ENCODE assay signal across 20 cellular contexts in the genomic region with DNA sequence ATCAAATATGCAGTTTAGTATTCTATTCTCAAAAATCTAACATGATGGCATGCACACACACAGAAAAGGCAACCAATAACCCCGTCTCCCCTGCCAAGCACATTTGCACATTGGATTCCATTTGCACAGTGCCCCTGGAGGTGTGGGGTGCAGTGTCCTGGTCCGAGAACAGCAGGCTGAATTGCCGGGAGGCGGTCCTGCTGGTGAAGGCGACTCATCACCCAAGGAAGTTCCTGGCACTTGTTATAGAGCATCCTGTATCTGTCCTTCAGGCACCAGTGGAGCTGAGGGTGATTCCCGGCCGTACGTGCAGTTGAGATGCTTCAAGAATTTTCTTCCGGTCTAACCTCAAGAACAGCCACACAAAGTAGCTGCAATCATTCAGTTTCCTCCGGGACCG.
DNase-seq lines count a peak whose midpoint lies in the region; ATAC-seq lines count a peak whose summit lies in the region.
"Had no signal": no experiment of that assay in that cellular context is flagged by ENCODE, and none has a peak within 500 bp of the region (broad histone marks: within the 10 kb centered on the region; RNA-seq: fewer than 3 reads in every experiment).

No MANE protein-coding gene starts in this region.

- no peaks in the 10 kb centered on the region for H3K27me3 ChIP-seq in H7 (ENCODE audit: control insufficient read depth, insufficient read depth, low read length)
- H3K27me3 ChIP-seq: body of pancreas, heart right ventricle, right atrium auricular region had no signal

- no peaks in the 10 kb centered on the region for H3K36me3 ChIP-seq in H7 (replicated peaks; ENCODE audit: control insufficient read depth, insufficient read depth, low read length)
- H3K36me3 ChIP-seq: heart right ventricle, right atrium auricular region had no signal

- DNase-seq in 8988T (peak; percentile 44), H7 (peak; percentile 40), NCI-H2171 treated with DMSO at 0.1 percent for 48 hours (lab: John Stamatoyannopoulos, UW) (peak; percentile 37), glomerular visceral epithelial cell (ENCODE audit: extremely low spot score) (peak; percentile 49), NCI-H2081 treated with DMSO at 0.1 percent for 48 hours (lab: John Stamatoyannopoulos, UW) (no peak), SIG-M5 (lab: John Stamatoyannopoulos, UW) (no peak), GOT3 (lab: John Stamatoyannopoulos, UW) (no peak)
- DNase-seq: activated CD4-positive, alpha-beta T cell treated with anti-CD3 and anti-CD28 coated beads, Interleukin-2, amount 10 ng/mL, durations not matched to agents 7 days and 5 days; activated naive CD8-positive, alpha-beta T cell treated with anti-CD3 and anti-CD28 coated beads for 36 hours; body of pancreas; C1 segment of cervical spinal cord; GF-D8; heart right ventricle; immature natural killer cell; NCI-H1105 treated with DMSO at 0.1 percent for 48 hours; NCI-H526 treated with DMSO at 0.1 percent for 48 hours; Right ventricle myocardium superior; T-cell had no signal

- no peak overlapping the region for H3K4me3 ChIP-seq in H7 (ENCODE audit: insufficient read depth, low read depth, low read length)
- H3K4me3 ChIP-seq: body of pancreas, heart right ventricle, right atrium auricular region had no signal

- no peak for ATAC-seq in GM19397 (IDR thresholded peaks at IDR 0.05; ENCODE audit: unreplicated experiment)
- ATAC-seq: body of pancreas, T-cell had no signal

Comparison
In these comparisons a context has a peak if more than half of its experiments do, and no peak if none do; other contexts are left out.
1. DNase-seq: peak in 8988T (single experiment), H7 (single experiment), NCI-H2171 treated with DMSO at 0.1 percent for 48 hours (single experiment) and glomerular visceral epithelial cell (single experiment); none in NCI-H2081 treated with DMSO at 0.1 percent for 48 hours (single experiment), SIG-M5 (single experiment) and GOT3 (single experiment).